ENCODE assay signal across 13 cellular contexts in the genomic region with DNA sequence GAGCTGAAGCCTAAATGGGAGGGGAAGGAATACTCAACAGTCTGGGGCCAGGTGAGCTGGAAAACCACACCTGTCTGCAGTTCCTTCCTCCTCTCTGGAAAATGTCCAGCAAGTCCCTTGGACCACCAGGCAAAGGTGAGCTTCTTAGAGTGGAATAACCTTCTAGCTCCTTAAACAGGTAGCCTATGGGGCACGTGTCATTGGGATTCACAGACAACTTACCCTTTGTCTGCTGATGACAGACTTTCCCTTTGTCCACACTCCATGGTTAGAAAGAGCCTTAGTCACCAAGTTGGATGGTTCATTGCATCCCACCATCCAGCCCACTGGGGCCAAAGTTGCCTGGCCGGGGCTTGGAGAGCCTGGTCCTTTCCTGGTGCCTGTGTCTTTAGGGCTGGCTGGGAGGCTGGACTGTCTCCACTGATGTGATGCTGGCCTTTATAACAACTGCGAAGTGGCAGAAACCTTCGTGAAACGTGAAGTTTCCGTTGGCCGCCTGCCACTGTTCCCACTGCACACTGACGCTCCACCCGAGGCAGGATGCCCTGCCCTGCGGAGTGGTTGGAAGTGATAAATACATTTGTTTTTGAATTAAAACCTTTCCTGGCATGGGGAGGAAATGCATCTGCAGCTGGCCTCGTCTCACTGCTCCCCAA.
DNase-seq lines count a peak whose midpoint lies in the region; ATAC-seq and TF ChIP-seq lines count a peak whose summit lies in the region.
"Had no signal": no experiment of that assay in that cellular context is flagged by ENCODE, and none has a peak within 500 bp of the region (broad histone marks: within the 10 kb centered on the region; RNA-seq: fewer than 3 reads in every experiment).

No MANE protein-coding gene starts in this region.

- no peaks in the 10 kb centered on the region for H3K9me3 ChIP-seq in esophagus muscularis mucosa
- no peaks in the 10 kb centered on the region for H3K9me3 ChIP-seq in right lobe of liver
- no peaks in the 10 kb centered on the region for H3K9me3 ChIP-seq in skeletal muscle tissue (ENCODE audit: control insufficient read depth in 3 of 3, low read length in 3 of 3)

- H3K27me3 ChIP-seq in esophagus muscularis mucosa, result no peaks in the 10 kb centered on the region
- H3K27me3 ChIP-seq in right lobe of liver, result no peaks in the 10 kb centered on the region
- H3K27me3 ChIP-seq in skeletal muscle tissue (ENCODE audit: control insufficient read depth in 3 of 3, insufficient read depth in 3 of 3, low read length in 3 of 3), result no peaks in the 10 kb centered on the region

- TF ChIP-seq POLR2A in esophagus muscularis mucosa (IDR thresholded peaks at IDR 0.05; ENCODE audit: low read depth) (no peak), right lobe of liver (IDR thresholded peaks at IDR 0.05) (no peak)

- H3K27ac ChIP-seq in esophagus muscularis mucosa (replicated peaks in 1 of 4) (peak overlapping the region in 3 of 4 donors; percentile 43 to 55 (median 44)), right lobe of liver (no peak overlapping the region), skeletal muscle tissue (ENCODE audit: low read depth, low read length) (peak overlapping the region; percentile 55)

- DNase-seq in COLO829 (ENCODE audit: low spot score), result peak; percentile 29
- no peak for DNase-seq in esophagus muscularis mucosa (ENCODE audit: extremely low spot score)
- DNase-seq in right lobe of liver, result peak in 2 of 3 donors; percentile 23 to 62
- DNase-seq in T-helper 1 cell, result no peak
- DNase-seq: activated CD4-positive, alpha-beta memory T cell treated with anti-CD3 and anti-CD28 coated beads, Interleukin-2, amount 10 ng/mL, durations not matched to agents 7 days and 5 days; activated T-cell treated with anti-CD3 and anti-CD28 coated beads, Interleukin-2, amount 50 U/mL, for 72 hours; NCI-H1694; NCI-H524; stimulated activated CD4-positive, alpha-beta T cell treated with anti-CD3 and anti-CD28 coated beads, Interleukin-2, amount 100 ng/mL, for 24 hours had no signal

- no peak for TF ChIP-seq EP300 in esophagus muscularis mucosa (IDR thresholded peaks at IDR 0.05)

- peaks cover 0 to 14% (median 4%) of the 10 kb centered on the region in 4 donors for H3K4me1 ChIP-seq in esophagus muscularis mucosa
- H3K4me1 ChIP-seq in right lobe of liver, result no peaks in the 10 kb centered on the region
- peaks cover 5 to 12% (median 7%) of the 10 kb centered on the region in 3 donors for H3K4me1 ChIP-seq in skeletal muscle tissue (ENCODE audit: control insufficient read depth in 3 of 3, insufficient read depth in 3 of 3, low read length in 3 of 3)

- ATAC-seq in right lobe of liver (peak; percentile 13 to 62 (median 32)), HG03159 (IDR thresholded peaks at IDR 0.05; ENCODE audit: unreplicated experiment) (no peak), GM19023 (IDR thresholded peaks at IDR 0.05; ENCODE audit: unreplicated experiment) (no peak), GM21717 (IDR thresholded peaks at IDR 0.05; ENCODE audit: unreplicated experiment) (no peak)
- ATAC-seq: activated T-cell treated with anti-CD3 and anti-CD28 coated beads, Interleukin-2, amount 50 U/mL, for 72 hours had no signal

- H3K4me3 ChIP-seq in esophagus muscularis mucosa (no peak overlapping the region), right lobe of liver (no peak overlapping the region), skeletal muscle tissue (ENCODE audit: low read length in 3 of 3) (no peak overlapping the region)

- intact Hi-C loops in esophagus muscularis mucosa (cut with DNase I), result no loop called here
- intact Hi-C loops in right lobe of liver (cut with DNase I), result loop anchor here in 1 of 2 donors (10.0 kb wide), 1 partner anchor 125 kb away; no protein-coding TSS in a partner anchor

- H3K36me3 ChIP-seq in esophagus muscularis mucosa, result no peaks in the 10 kb centered on the region
- no peaks in the 10 kb centered on the region for H3K36me3 ChIP-seq in right lobe of liver
- H3K36me3 ChIP-seq in skeletal muscle tissue (ENCODE audit: control insufficient read depth in 3 of 3, insufficient read depth in 3 of 3, low read length in 3 of 3), result no peaks in the 10 kb centered on the region

- WGBS in esophagus muscularis mucosa, result 52% methylated on average over 8 of the region's 11 CpGs
- 80% methylated on average over 2 of the region's 11 CpGs for WGBS in right lobe of liver (ENCODE audit: insufficient coverage, low coverage, low lambda C conversion rate, missing lambda C conversion rate)

- H3K9ac ChIP-seq in skeletal muscle tissue (ENCODE audit: low read depth in 1 of 3, low read length in 3 of 3), result no peak overlapping the region

- no peak for TF ChIP-seq CTCF in esophagus muscularis mucosa (IDR thresholded peaks at IDR 0.05)
- no peak for TF ChIP-seq CTCF in right lobe of liver (IDR thresholded peaks at IDR 0.05)

Comparison
In these comparisons a context has a peak if more than half of its experiments do, and no peak if none do; other contexts are left out.
1. DNase-seq: peak in COLO829 (single experiment) and right lobe of liver (2 of 3); none in esophagus muscularis mucosa (single experiment) and T-helper 1 cell (0 of 5).
2. H3K27ac ChIP-seq: peak in esophagus muscularis mucosa (3 of 4) and skeletal muscle tissue (single experiment); none in right lobe of liver (0 of 3).
3. ATAC-seq: peak in right lobe of liver (4 of 4); none in HG03159 (single experiment), GM19023 (single experiment) and GM21717 (single experiment).